ENCODE assay signal across 2 cellular contexts in the genomic region with DNA sequence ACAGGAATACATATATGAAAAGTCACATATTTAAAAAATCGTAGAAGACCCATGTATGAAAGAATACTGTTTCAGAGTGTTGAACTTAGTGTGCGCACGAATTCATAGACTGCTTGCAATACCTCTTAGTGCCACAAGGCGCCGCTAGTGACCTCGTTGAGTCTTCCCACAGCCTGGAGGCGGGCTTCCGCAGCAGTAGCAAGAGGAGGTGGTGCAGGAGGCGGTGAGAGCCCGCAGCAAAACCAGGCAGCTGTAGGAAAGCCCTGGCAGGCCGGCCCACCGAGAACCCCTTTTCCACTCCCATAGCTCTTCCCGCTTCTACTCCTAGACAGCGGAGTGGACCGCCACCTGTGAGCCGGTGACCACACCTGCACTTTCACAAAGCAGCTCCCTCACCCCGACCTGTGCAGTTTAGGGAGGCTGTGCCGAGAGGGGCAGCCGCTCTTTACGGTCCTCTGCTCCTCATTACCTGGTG.
TF ChIP-seq lines count a peak whose summit lies in the region.

No MANE protein-coding gene starts in this region.

TF ChIP-seq in WTC11, 78 proteins besides CTCF, POLR2A, EP300 and RAD21 (continued from another document):
- TF ChIP-seq, protein P1, sequence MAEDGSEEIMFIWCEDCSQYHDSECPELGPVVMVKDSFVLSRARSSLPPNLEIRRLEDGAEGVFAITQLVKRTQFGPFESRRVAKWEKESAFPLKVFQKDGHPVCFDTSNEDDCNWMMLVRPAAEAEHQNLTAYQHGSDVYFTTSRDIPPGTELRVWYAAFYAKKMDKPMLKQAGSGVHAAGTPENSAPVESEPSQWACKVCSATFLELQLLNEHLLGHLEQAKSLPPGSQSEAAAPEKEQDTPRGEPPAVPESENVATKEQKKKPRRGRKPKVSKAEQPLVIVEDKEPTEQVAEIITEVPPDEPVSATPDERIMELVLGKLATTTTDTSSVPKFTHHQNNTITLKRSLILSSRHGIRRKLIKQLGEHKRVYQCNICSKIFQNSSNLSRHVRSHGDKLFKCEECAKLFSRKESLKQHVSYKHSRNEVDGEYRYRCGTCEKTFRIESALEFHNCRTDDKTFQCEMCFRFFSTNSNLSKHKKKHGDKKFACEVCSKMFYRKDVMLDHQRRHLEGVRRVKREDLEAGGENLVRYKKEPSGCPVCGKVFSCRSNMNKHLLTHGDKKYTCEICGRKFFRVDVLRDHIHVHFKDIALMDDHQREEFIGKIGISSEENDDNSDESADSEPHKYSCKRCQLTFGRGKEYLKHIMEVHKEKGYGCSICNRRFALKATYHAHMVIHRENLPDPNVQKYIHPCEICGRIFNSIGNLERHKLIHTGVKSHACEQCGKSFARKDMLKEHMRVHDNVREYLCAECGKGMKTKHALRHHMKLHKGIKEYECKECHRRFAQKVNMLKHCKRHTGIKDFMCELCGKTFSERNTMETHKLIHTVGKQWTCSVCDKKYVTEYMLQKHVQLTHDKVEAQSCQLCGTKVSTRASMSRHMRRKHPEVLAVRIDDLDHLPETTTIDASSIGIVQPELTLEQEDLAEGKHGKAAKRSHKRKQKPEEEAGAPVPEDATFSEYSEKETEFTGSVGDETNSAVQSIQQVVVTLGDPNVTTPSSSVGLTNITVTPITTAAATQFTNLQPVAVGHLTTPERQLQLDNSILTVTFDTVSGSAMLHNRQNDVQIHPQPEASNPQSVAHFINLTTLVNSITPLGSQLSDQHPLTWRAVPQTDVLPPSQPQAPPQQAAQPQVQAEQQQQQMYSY (CRISPR knock-in tag; IDR thresholded peaks at IDR 0.05) = peak; percentile 63

TF ChIP-seq in HepG2, 621 proteins besides CTCF, POLR2A, EP300 and RAD21 (continued from another document):
- TF ChIP-seq, protein P2, sequence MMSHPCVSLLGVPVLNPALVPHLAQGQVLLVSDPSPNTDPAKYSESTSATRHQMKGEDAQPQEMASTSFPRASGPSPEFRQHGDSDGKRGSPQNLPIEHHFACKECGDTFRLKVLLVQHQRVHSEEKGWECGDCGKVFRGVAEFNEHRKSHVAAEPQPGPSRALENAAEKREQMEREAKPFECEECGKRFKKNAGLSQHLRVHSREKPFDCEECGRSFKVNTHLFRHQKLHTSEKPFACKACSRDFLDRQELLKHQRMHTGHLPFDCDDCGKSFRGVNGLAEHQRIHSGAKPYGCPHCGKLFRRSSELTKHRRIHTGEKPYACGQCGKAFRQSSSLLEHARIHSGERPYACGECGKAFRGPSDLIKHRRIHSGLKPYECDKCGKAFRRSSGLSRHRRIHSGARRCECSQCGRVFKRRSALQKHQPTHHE (CRISPR knock-in tag; IDR thresholded peaks at IDR 0.05; ENCODE audit: borderline replicate concordance) = no peak
